In genomic region chr3:61561374-61562041, GRCh38 we compare ENCODE assay signal across 8 cellular contexts. TPM values are rescaled to one million over a fixed set of nuclear protein-coding genes. Genes with fewer than 3 reads are reported as not detected.
DNase-seq lines count a peak whose midpoint lies in the region; ATAC-seq and TF ChIP-seq lines count a peak whose summit lies in the region.

PTPRG (plus strand) TSS chr3:61561571; CDS start chr3:61562288, 717 bp downstream.

- H3K9ac ChIP-seq in ES-I3 (ENCODE audit: low read depth, low read length), result peak within 1 kb of the TSS; percentile 100

- H3K36me3 ChIP-seq in ES-I3 (ENCODE audit: insufficient read depth, low read length), result no peaks in the 10 kb centered on the region

- H3K4me1 ChIP-seq in ES-I3 (ENCODE audit: insufficient read depth, low read length), result peaks cover 11% of the 10 kb centered on the region

- no peaks in the 10 kb centered on the region for H3K9me3 Mint-ChIP-seq in T-helper 1 cell treated with Interleukin-12 subunit alpha and Interleukin-12 subunit beta and Interleukin-4 antibody, amounts not matched to agents 30 μg/mL and 1 μg/mL, for 36 hours
- no peaks in the 10 kb centered on the region for H3K9me3 Mint-ChIP-seq in endothelial cell (ENCODE audit: unreplicated experiment)

- ATAC-seq in GM21717 (IDR thresholded peaks at IDR 0.05; ENCODE audit: unreplicated experiment) (peak; percentile 41), HG03378 (IDR thresholded peaks at IDR 0.05; ENCODE audit: unreplicated experiment) (no peak)

- H3K27me3 Mint-ChIP-seq in T-helper 1 cell treated with Interleukin-12 subunit alpha and Interleukin-12 subunit beta and Interleukin-4 antibody, amounts not matched to agents 30 μg/mL and 1 μg/mL, for 36 hours (ENCODE audit: low read depth), result peaks cover 68% of the 10 kb centered on the region
- H3K27me3 Mint-ChIP-seq in endothelial cell (ENCODE audit: unreplicated experiment), result peaks cover 10% of the 10 kb centered on the region

- peaks cover 2% of the 10 kb centered on the region for H3K36me3 Mint-ChIP-seq in T-helper 1 cell treated with Interleukin-12 subunit alpha and Interleukin-12 subunit beta and Interleukin-4 antibody, amounts not matched to agents 30 μg/mL and 1 μg/mL, for 36 hours (ENCODE audit: low read depth)
- no peaks in the 10 kb centered on the region for H3K36me3 Mint-ChIP-seq in endothelial cell (ENCODE audit: low read depth, unreplicated experiment)

- H3K9me3 ChIP-seq in ES-I3 (ENCODE audit: control insufficient read depth, insufficient read depth, low read length), result no peaks in the 10 kb centered on the region

- H3K4me3 Mint-ChIP-seq in T-helper 1 cell treated with Interleukin-12 subunit alpha and Interleukin-12 subunit beta and Interleukin-4 antibody, amounts not matched to agents 30 μg/mL and 1 μg/mL, for 36 hours, result peak within 1 kb of the TSS; percentile 93
- H3K4me3 Mint-ChIP-seq in endothelial cell (ENCODE audit: unreplicated experiment), result peak within 1 kb of the TSS; percentile 99

- DNase-seq in NCI-H1048 (lab: John Stamatoyannopoulos, UW) (peak; percentile 69), endothelial cell (ENCODE audit: low spot score) (peak; percentile 86), medulla oblongata (ENCODE audit: extremely low spot score) (peak; percentile 83), substantia nigra (lab: John Stamatoyannopoulos, UW) (peak in 45 of 49 donors; percentile 9 to 85 (median 43))

- peaks cover 16% of the 10 kb centered on the region for H3K4me1 Mint-ChIP-seq in T-helper 1 cell treated with Interleukin-12 subunit alpha and Interleukin-12 subunit beta and Interleukin-4 antibody, amounts not matched to agents 30 μg/mL and 1 μg/mL, for 36 hours (ENCODE audit: low read depth)
- H3K4me1 Mint-ChIP-seq in endothelial cell (ENCODE audit: unreplicated experiment), result peaks cover 23% of the 10 kb centered on the region

- TF ChIP-seq CTCF in endothelial cell (IDR thresholded peaks at IDR 0.05; ENCODE audit: unreplicated experiment), result no peak

- H3K27ac Mint-ChIP-seq in T-helper 1 cell treated with Interleukin-12 subunit alpha and Interleukin-12 subunit beta and Interleukin-4 antibody, amounts not matched to agents 30 μg/mL and 1 μg/mL, for 36 hours, result peak within 1 kb of the TSS; percentile 75
- H3K27ac Mint-ChIP-seq in endothelial cell (ENCODE audit: unreplicated experiment), result peak within 1 kb of the TSS; percentile 98

- H3K27ac ChIP-seq in substantia nigra (ENCODE audit: low read depth, low read length, poor library complexity, severe bottlenecking), result peak within 1 kb of the TSS; percentile 59

RNA-seq across cellular contexts. Expression of gene PTPRG, which starts in this region (rescaled TPM):
- total RNA-seq in endothelial cell (ENCODE audit: unreplicated experiment), result 80.7 TPM
